1 cellular context compared by ENCODE assay signal in genomic region chrY:9666204-9666603, GRCh38.
A peak's percentile ranks its signal among the peaks of the same experiment; 100 is the strongest.
DNase-seq lines count a peak whose midpoint lies in the region; ATAC-seq lines count a peak whose summit lies in the region.

No MANE protein-coding gene starts in this region.

- peak; percentile 84 for ATAC-seq in left lobe of liver

- DNase-seq in left lobe of liver (ENCODE audit: low spot score), result peak; percentile 51
